In genomic region chr16:47059130-47059529, GRCh38 we compare ENCODE assay signal across 1 cellular context.
TF ChIP-seq lines count a peak whose summit lies in the region.
"Not testable (repeated sequence)": the region's sequence is repeated elsewhere in the genome, so short reads cannot be mapped to it uniquely, and the experiment has no call there.

No MANE protein-coding gene starts in this region.

TF ChIP-seq in HepG2, 621 proteins besides CTCF, POLR2A, EP300 and RAD21 (continued from another document):
- TF ChIP-seq ZNF280D (CRISPR knock-in tag; IDR thresholded peaks at IDR 0.05) (0 out of 2 replicates have a peak, but pooled peaks have one; percentile 15), ZNF546 (CRISPR knock-in tag; conservative IDR thresholded peaks at IDR 0.05) (peak; percentile 63; the same call in 1 of the 2 replicates), ZFP82 (CRISPR knock-in tag; IDR thresholded peaks at IDR 0.05; ENCODE audit: borderline replicate concordance) (0 out of 2 replicates have a peak, but pooled peaks have one; percentile 64), NR2F6 (CRISPR knock-in tag; IDR thresholded peaks at IDR 0.05) (peak; percentile 61; the same call in 1 of the 2 replicates), YY1 (IDR thresholded peaks at IDR 0.05; ENCODE audit: insufficient read depth, insufficient replicate concordance, low read depth, low read length) (peak; percentile 4), ZNF510 (CRISPR knock-in tag; IDR thresholded peaks at IDR 0.05; ENCODE audit: low read depth) (0 out of 2 replicates have a peak, but pooled peaks have one; percentile 40), ZNF670 (CRISPR knock-in tag; IDR thresholded peaks at IDR 0.05; ENCODE audit: borderline replicate concordance) (peak; percentile 73; the same call in 1 of the 2 replicates), ZBTB42 (CRISPR knock-in tag; IDR thresholded peaks at IDR 0.05) (0 out of 2 replicates have a peak, but pooled peaks have one; percentile 45), ZNF816 (CRISPR knock-in tag; IDR thresholded peaks at IDR 0.05; ENCODE audit: borderline replicate concordance) (peak; percentile 91), SP5 (CRISPR knock-in tag; IDR thresholded peaks at IDR 0.05; ENCODE audit: borderline replicate concordance, low read depth) (0 out of 2 replicates have a peak, but pooled peaks have one; percentile 14), ZFX (CRISPR knock-in tag; IDR thresholded peaks at IDR 0.05; ENCODE audit: low read depth) (peak; percentile 7; the same call in 1 of the 2 replicates), CREB1 (CRISPR knock-in tag; IDR thresholded peaks at IDR 0.05) (peak; percentile 12; the same call in 1 of the 2 replicates), TCF12 (CRISPR knock-in tag; IDR thresholded peaks at IDR 0.05) (peak; percentile 2; the same call in 1 of the 2 replicates), TEAD3 (CRISPR knock-in tag; optimal IDR thresholded peaks at IDR 0.05; ENCODE audit: borderline replicate concordance) (peak; percentile 36)
- TF ChIP-seq NR2F6, CREB1, TCF12 (IDR thresholded peaks at IDR 0.05): not testable (repeated sequence)
